In genomic region chr16:21971856-21972255, GRCh38 we compare ENCODE assay signal across 21 cellular contexts. TPM values are rescaled to one million over a fixed set of nuclear protein-coding genes. Genes with fewer than 3 reads are reported as not detected.
A peak's percentile ranks its signal among the peaks of the same experiment; 100 is the strongest.
DNase-seq lines count a peak whose midpoint lies in the region; ATAC-seq, FAIRE-seq and TF ChIP-seq lines count a peak whose summit lies in the region.
"Had no signal": no experiment of that assay in that cellular context is flagged by ENCODE, and none has a peak within 500 bp of the region (broad histone marks: within the 10 kb centered on the region; RNA-seq: fewer than 3 reads in every experiment).

No MANE protein-coding gene starts in this region.

- no TSS peak for BruUV-seq in HepG2 (replicated peaks; lab: Mats Ljungman, UMichigan)

- no peak for TF ChIP-seq POLR2A in HepG2 (IDR thresholded peaks at IDR 0.05; ENCODE audit: insufficient read depth in 1 of 2, low read depth in 2 of 2, low read length in 2 of 2)
- no peak for TF ChIP-seq POLR2A in right lobe of liver (IDR thresholded peaks at IDR 0.05)

- ATAC-seq in HepG2 (no peak), right lobe of liver (no peak), HG02678 (IDR thresholded peaks at IDR 0.05; ENCODE audit: unreplicated experiment) (no peak)
- ATAC-seq: A549; CD8-positive, alpha-beta T cell had no signal

- in situ Hi-C loops in HepG2 (cut with HindIII; ENCODE audit: extremely low pct_ligation_motif_present, low pct_unique_long_range_greater_than_20kb) = no loop called here
- in situ Hi-C loops in KBM-7 (cut with MboI; ENCODE audit: low pct_unique_long_range_greater_than_20kb, low sequenced_read_pairs) = no loop called here

- H3K9me3 ChIP-seq in HepG2 (ENCODE audit: low read length) = no peaks in the 10 kb centered on the region
- H3K9me3 ChIP-seq in right lobe of liver = no peaks in the 10 kb centered on the region
- H3K9me3 ChIP-seq: A549, Caco-2 had no signal

- no peak overlapping the region for H3K9ac ChIP-seq in HepG2 (ENCODE audit: insufficient read depth, low read depth, low read length)
- H3K9ac ChIP-seq: GM23248 had no signal

- no peaks in the 10 kb centered on the region for H3K27me3 Mint-ChIP-seq in activated T-cell treated with anti-CD3 and anti-CD28 coated beads, Interleukin-2, amount 50 U/mL, for 24 hours
- no peaks in the 10 kb centered on the region for H3K27me3 Mint-ChIP-seq in glutamatergic neuron (ENCODE audit: unreplicated experiment)

- intact Hi-C loops in HepG2 (cut with micrococcal nuclease; ENCODE audit: unreplicated experiment) = no loop called here
- intact Hi-C loops in right lobe of liver (cut with DNase I) = no loop called here

- no peak for FAIRE-seq in HepG2 (lab: Jason Lieb, UNC)
- FAIRE-seq: A549, H1 had no signal

- POLR2A ChIA-PET in HepG2 (lab: Yijun Ruan, JAX) = no interaction called here

- no peak overlapping the region for H3K4me3 ChIP-seq in HepG2 (replicated peaks in 1 of 3; ENCODE audit: insufficient read depth in 1 of 3, low read depth in 2 of 3, low read length in 3 of 3)
- H3K4me3 ChIP-seq in right lobe of liver = no peak overlapping the region
- H3K4me3 ChIP-seq: A549, GM23248 had no signal

- H3K27ac ChIP-seq in HepG2 (ENCODE audit: extremely low read length, insufficient read depth, low read length) (no peak overlapping the region), right lobe of liver (no peak overlapping the region)
- H3K27ac ChIP-seq: A549, GM23248 had no signal

- no peaks in the 10 kb centered on the region for H3K9me3 Mint-ChIP-seq in activated T-cell treated with anti-CD3 and anti-CD28 coated beads, Interleukin-2, amount 50 U/mL, for 24 hours
- peaks cover 2% of the 10 kb centered on the region for H3K9me3 Mint-ChIP-seq in glutamatergic neuron (ENCODE audit: unreplicated experiment)
- H3K9me3 Mint-ChIP-seq: CD8-positive, alpha-beta T cell had no signal

- peaks cover 56 to 96% of the 10 kb centered on the region in 2 experiments for H3K36me3 ChIP-seq in HepG2 (replicated peaks in 1 of 2; ENCODE audit: control insufficient read depth in 1 of 2, insufficient read depth in 2 of 2, low read length in 2 of 2)
- H3K36me3 ChIP-seq in right lobe of liver = peaks cover 6 to 100% (median 79%) of the 10 kb centered on the region in 4 donors

- CTCF ChIA-PET in HepG2 (lab: Yijun Ruan, JAX; ENCODE audit: low intra/inter-chr PET ratio, low total read pairs) = no interaction called here

- TF ChIP-seq EP300 in HepG2 (IDR thresholded peaks at IDR 0.05; ENCODE audit: low read depth in 2 of 2, low read length in 2 of 2) = no peak
- TF ChIP-seq EP300 in HepG2 (CRISPR knock-in tag; IDR thresholded peaks at IDR 0.05; ENCODE audit: borderline replicate concordance) = no peak

- H3K4me1 Mint-ChIP-seq in activated T-cell treated with anti-CD3 and anti-CD28 coated beads, Interleukin-2, amount 50 U/mL, for 24 hours (ENCODE audit: low read depth) = no peaks in the 10 kb centered on the region
- peaks cover 8% of the 10 kb centered on the region for H3K4me1 Mint-ChIP-seq in glutamatergic neuron (ENCODE audit: low read depth, unreplicated experiment)

- no peak overlapping the region for H3K4me3 Mint-ChIP-seq in activated T-cell treated with anti-CD3 and anti-CD28 coated beads, Interleukin-2, amount 50 U/mL, for 24 hours
- H3K4me3 Mint-ChIP-seq in glutamatergic neuron (ENCODE audit: unreplicated experiment) = peak overlapping the region; percentile 26
- H3K4me3 Mint-ChIP-seq: CD8-positive, alpha-beta T cell had no signal

- TF ChIP-seq CTCF in HepG2 (CRISPR knock-in tag; IDR thresholded peaks at IDR 0.05) (no peak), right lobe of liver (IDR thresholded peaks at IDR 0.05) (no peak), glutamatergic neuron (IDR thresholded peaks at IDR 0.05; ENCODE audit: partially characterized antibody, unreplicated experiment) (no peak)

- no peak overlapping the region for H2AFZ ChIP-seq in HepG2 (ENCODE audit: low read length)
- H2AFZ ChIP-seq: GM23248 had no signal

- no peaks in the 10 kb centered on the region for H4K20me1 ChIP-seq in HepG2 (ENCODE audit: insufficient read depth, low read length)

- 98% methylated on average over 4 of the region's 4 CpGs for WGBS in HepG2 (ENCODE audit: low lambda C conversion rate)
- WGBS in right lobe of liver (ENCODE audit: insufficient coverage, low coverage, low lambda C conversion rate, missing lambda C conversion rate) = 83% methylated on average over 2 of the region's 4 CpGs

- H3K4me2 ChIP-seq in HepG2 (ENCODE audit: low read depth, low read length) = no peak overlapping the region
- H3K4me2 ChIP-seq: A549 had no signal

- H3K79me2 ChIP-seq in HepG2 (ENCODE audit: insufficient read depth, low read length) = no peaks in the 10 kb centered on the region

- no peak for DNase-seq in activated T-cell treated with anti-CD3 and anti-CD28 coated beads, Interleukin-2, amount 50 U/mL, for 24 hours
- no peak for DNase-seq in activated T-cell treated with anti-CD3 and anti-CD28 coated beads, Interleukin-2, amount 50 U/mL, for 1 hour
- DNase-seq in HepG2 (ENCODE audit: low spot score) (no peak), right lobe of liver (no peak), glutamatergic neuron (peak; percentile 56), KBM-7 (no peak)
- DNase-seq: 8988T; ACHN; AML-193; C1 segment of cervical spinal cord; Caco-2; CD8-positive, alpha-beta T cell; DMS153; DND-41; GM23248; H7; HCEC 1CT had no signal

- H3K27ac Mint-ChIP-seq in activated T-cell treated with anti-CD3 and anti-CD28 coated beads, Interleukin-2, amount 50 U/mL, for 24 hours = peak overlapping the region; percentile 4
- H3K27ac Mint-ChIP-seq in glutamatergic neuron (ENCODE audit: unreplicated experiment) = peak overlapping the region; percentile 89
- H3K27ac Mint-ChIP-seq: CD8-positive, alpha-beta T cell had no signal

- H3K27me3 ChIP-seq in HepG2 (ENCODE audit: control insufficient read depth in 1 of 2, insufficient read depth in 2 of 2, low read length in 2 of 2) (no peaks in the 10 kb centered on the region), right lobe of liver (no peaks in the 10 kb centered on the region)

- no peak for TF ChIP-seq RAD21 in HepG2 (CRISPR knock-in tag; IDR thresholded peaks at IDR 0.05)

- H3K36me3 Mint-ChIP-seq in activated T-cell treated with anti-CD3 and anti-CD28 coated beads, Interleukin-2, amount 50 U/mL, for 24 hours (ENCODE audit: low read depth) = peaks cover 61% of the 10 kb centered on the region
- no peaks in the 10 kb centered on the region for H3K36me3 Mint-ChIP-seq in glutamatergic neuron (ENCODE audit: unreplicated experiment)

- H3K4me1 ChIP-seq in HepG2 (ENCODE audit: insufficient read depth, low read length) (no peaks in the 10 kb centered on the region), right lobe of liver (no peaks in the 10 kb centered on the region)
- H3K4me1 ChIP-seq: A549, Caco-2 had no signal

RNA-seq across cellular contexts. Expression of gene UQCRC2, which starts 18.7 kb away (rescaled TPM):
- total RNA-seq in HepG2 (2016; rRNA removed; fragmentation: Illumina TruSeq; extraction: Trizol) (536 and 704 TPM in 2 replicates), right lobe of liver (100 to 1,000 TPM; 128 to 214 (median 169) TPM), glutamatergic neuron (ENCODE audit: unreplicated experiment) (193 TPM)
- 269 and 276 TPM in 2 replicates for total RNA-seq in HepG2 (2016; cell fraction: cytosol; rRNA removed; fragmentation: Illumina TruSeq; extraction: Trizol; ENCODE audit: low read depth)
- 530 and 708 TPM in 2 replicates for total RNA-seq in HepG2 (2016; cell fraction: insoluble cytoplasmic fraction; rRNA removed; fragmentation: Illumina TruSeq; extraction: Trizol)
- 296 and 309 TPM in 2 replicates for total RNA-seq in HepG2 (2016; cell fraction: membrane; rRNA removed; fragmentation: Illumina TruSeq; extraction: Trizol)
- 306 and 335 TPM in 2 replicates for total RNA-seq in HepG2 (2016; cell fraction: nucleus; rRNA removed; fragmentation: Illumina TruSeq; extraction: Trizol)
- 346 and 442 TPM in 2 replicates for polyA plus RNA-seq in HepG2 (2011; rRNA removed)
- 376 and 449 TPM in 2 replicates for polyA plus RNA-seq in HepG2 (2011; cell fraction: cytosol; rRNA removed)
- 283 and 343 TPM in 2 replicates for polyA plus RNA-seq in HepG2 (2011; cell fraction: nucleus; rRNA removed)
- 554 and 647 TPM in 2 replicates for polyA plus RNA-seq in HepG2 (2012)
- 133 and 142 TPM in 2 replicates for polyA plus RNA-seq in HepG2 (2016; cell fraction: cytosol; fragmentation: Illumina TruSeq; extraction: Trizol; ENCODE audit: low read depth)
- polyA plus RNA-seq in HepG2 (2016; cell fraction: insoluble cytoplasmic fraction; fragmentation: Illumina TruSeq; extraction: Trizol; ENCODE audit: low read depth) = 562 and 567 TPM in 2 replicates
- polyA plus RNA-seq in HepG2 (2016; cell fraction: membrane; fragmentation: Illumina TruSeq; extraction: Trizol; ENCODE audit: low read depth) = 167 and 170 TPM in 2 replicates
- polyA plus RNA-seq in HepG2 (2016; cell fraction: nucleus; fragmentation: Illumina TruSeq; extraction: Trizol; ENCODE audit: insufficient read depth, low read depth) = 363 and 436 TPM in 2 replicates
- 333 and 632 TPM in 2 replicates for polyA minus RNA-seq in HepG2 (2011; rRNA and poly(A)+ RNA removed; ENCODE audit: low replicate concordance)
- 321 TPM in 2 replicates for polyA minus RNA-seq in HepG2 (2011; cell fraction: cytosol; rRNA and poly(A)+ RNA removed)
- polyA minus RNA-seq in HepG2 (2011; cell fraction: nucleus; rRNA and poly(A)+ RNA removed) = 523 and 535 TPM in 2 replicates

RNA-seq across cellular contexts. Expression of gene PDZD9, which starts 29.1 kb away (rescaled TPM):
- total RNA-seq in HepG2 (2016; rRNA removed; fragmentation: Illumina TruSeq; extraction: Trizol) (not detected in 2 replicates), right lobe of liver (not detected), glutamatergic neuron (ENCODE audit: unreplicated experiment) (not detected)
- total RNA-seq in HepG2 (2016; cell fraction: cytosol; rRNA removed; fragmentation: Illumina TruSeq; extraction: Trizol; ENCODE audit: low read depth) = not detected in 2 replicates
- not detected in 2 replicates for total RNA-seq in HepG2 (2016; cell fraction: insoluble cytoplasmic fraction; rRNA removed; fragmentation: Illumina TruSeq; extraction: Trizol)
- not detected in 2 replicates for total RNA-seq in HepG2 (2016; cell fraction: membrane; rRNA removed; fragmentation: Illumina TruSeq; extraction: Trizol)
- total RNA-seq in HepG2 (2016; cell fraction: nucleus; rRNA removed; fragmentation: Illumina TruSeq; extraction: Trizol) = not detected in 2 replicates
- not detected in 2 replicates for polyA plus RNA-seq in HepG2 (2011; rRNA removed)
- not detected in 2 replicates for polyA plus RNA-seq in HepG2 (2011; cell fraction: cytosol; rRNA removed)
- polyA plus RNA-seq in HepG2 (2011; cell fraction: nucleus; rRNA removed) = not detected in 2 replicates
- 0.25 TPM in 1 of 2 replicates, not detected in the other for polyA plus RNA-seq in HepG2 (2012)
- not detected in 2 replicates for polyA plus RNA-seq in HepG2 (2016; cell fraction: cytosol; fragmentation: Illumina TruSeq; extraction: Trizol; ENCODE audit: low read depth)
- polyA plus RNA-seq in HepG2 (2016; cell fraction: insoluble cytoplasmic fraction; fragmentation: Illumina TruSeq; extraction: Trizol; ENCODE audit: low read depth) = not detected in 2 replicates
- not detected in 2 replicates for polyA plus RNA-seq in HepG2 (2016; cell fraction: membrane; fragmentation: Illumina TruSeq; extraction: Trizol; ENCODE audit: low read depth)
- polyA plus RNA-seq in HepG2 (2016; cell fraction: nucleus; fragmentation: Illumina TruSeq; extraction: Trizol; ENCODE audit: insufficient read depth, low read depth) = not detected in 2 replicates
- not detected in 2 replicates for polyA minus RNA-seq in HepG2 (2011; rRNA and poly(A)+ RNA removed; ENCODE audit: low replicate concordance)
- polyA minus RNA-seq in HepG2 (2011; cell fraction: cytosol; rRNA and poly(A)+ RNA removed) = not detected in 2 replicates
- polyA minus RNA-seq in HepG2 (2011; cell fraction: nucleus; rRNA and poly(A)+ RNA removed) = not detected in 2 replicates
- total RNA-seq: Caco-2; CD8-positive, alpha-beta T cell; GM23248; H1; H7 had no signal
- polyA plus RNA-seq: A549, BJ, GM23248, H1 had no signal

RNA-seq across cellular contexts. Expression of gene MOSMO, which starts 36.1 kb away (rescaled TPM):
- total RNA-seq in HepG2 (2016; rRNA removed; fragmentation: Illumina TruSeq; extraction: Trizol) = 19.1 and 26.7 TPM in 2 replicates
- 34.5 and 48.8 TPM in 2 replicates for total RNA-seq in HepG2 (2016; cell fraction: cytosol; rRNA removed; fragmentation: Illumina TruSeq; extraction: Trizol; ENCODE audit: low read depth)
- 16.9 and 27.7 TPM in 2 replicates for total RNA-seq in HepG2 (2016; cell fraction: insoluble cytoplasmic fraction; rRNA removed; fragmentation: Illumina TruSeq; extraction: Trizol)
- total RNA-seq in HepG2 (2016; cell fraction: membrane; rRNA removed; fragmentation: Illumina TruSeq; extraction: Trizol) = 47.0 and 53.1 TPM in 2 replicates
- 39.8 and 41.4 TPM in 2 replicates for total RNA-seq in HepG2 (2016; cell fraction: nucleus; rRNA removed; fragmentation: Illumina TruSeq; extraction: Trizol)
- polyA plus RNA-seq in HepG2 (2011; rRNA removed) = 29.2 and 32.6 TPM in 2 replicates
- polyA plus RNA-seq in HepG2 (2011; cell fraction: cytosol; rRNA removed) = 15.1 and 17.4 TPM in 2 replicates
- 31.8 and 32.6 TPM in 2 replicates for polyA plus RNA-seq in HepG2 (2011; cell fraction: nucleus; rRNA removed)
- polyA plus RNA-seq in HepG2 (2012) = 24.9 and 29.4 TPM in 2 replicates
- polyA plus RNA-seq in HepG2 (2016; cell fraction: cytosol; fragmentation: Illumina TruSeq; extraction: Trizol; ENCODE audit: low read depth) = 63.6 and 64.2 TPM in 2 replicates
- polyA plus RNA-seq in HepG2 (2016; cell fraction: insoluble cytoplasmic fraction; fragmentation: Illumina TruSeq; extraction: Trizol; ENCODE audit: low read depth) = 17.4 and 20.9 TPM in 2 replicates
- 55.0 and 58.1 TPM in 2 replicates for polyA plus RNA-seq in HepG2 (2016; cell fraction: membrane; fragmentation: Illumina TruSeq; extraction: Trizol; ENCODE audit: low read depth)
- 50.7 and 52.4 TPM in 2 replicates for polyA plus RNA-seq in HepG2 (2016; cell fraction: nucleus; fragmentation: Illumina TruSeq; extraction: Trizol; ENCODE audit: insufficient read depth, low read depth)
- 13.8 and 35.0 TPM in 2 replicates for polyA minus RNA-seq in HepG2 (2011; rRNA and poly(A)+ RNA removed; ENCODE audit: low replicate concordance)
- polyA minus RNA-seq in HepG2 (2011; cell fraction: cytosol; rRNA and poly(A)+ RNA removed) = 11.3 and 13.2 TPM in 2 replicates
- polyA minus RNA-seq in HepG2 (2011; cell fraction: nucleus; rRNA and poly(A)+ RNA removed) = 49.3 and 57.4 TPM in 2 replicates
- total RNA-seq in right lobe of liver = 10 to 100 TPM in 2 of 6 experiments, 1 to 10 TPM in 4; 6.7 to 13.4 (median 7.5) TPM
- 13.0 TPM for total RNA-seq in glutamatergic neuron (ENCODE audit: unreplicated experiment)
